Comparison of ENCODE assay signal across 8 cellular contexts in genomic region chr2:219542931-219543595, GRCh38. TPM values are rescaled to one million over a fixed set of nuclear protein-coding genes. Genes with fewer than 3 reads are reported as not detected.
A peak's percentile ranks its signal among the peaks of the same experiment; 100 is the strongest.
DNase-seq lines count a peak whose midpoint lies in the region; ATAC-seq and TF ChIP-seq lines count a peak whose summit lies in the region.

No MANE protein-coding gene starts in this region.

- H3K27me3 ChIP-seq in Caco-2 (replicated peaks; ENCODE audit: control insufficient read depth, insufficient read depth, low read length), result no peaks in the 10 kb centered on the region
- H3K27me3 ChIP-seq in esophagus (ENCODE audit: control insufficient read depth in 1 of 2, insufficient read depth in 2 of 2, low read length in 2 of 2), result no peaks in the 10 kb centered on the region

- TF ChIP-seq CTCF in Caco-2 (IDR thresholded peaks at IDR 0.05; ENCODE audit: insufficient read depth in 1 of 2, low read depth in 1 of 2, low read length in 1 of 2, severe bottlenecking in 1 of 2, unreplicated experiment in 1 of 2) (no peak), natural killer cell (IDR thresholded peaks at IDR 0.05) (no peak)

- H3K4me1 Mint-ChIP-seq in Caco-2 (ENCODE audit: low read depth, unreplicated experiment), result peaks cover 7% of the 10 kb centered on the region
- H3K4me1 Mint-ChIP-seq in natural killer cell, result peaks cover 30 to 34% of the 10 kb centered on the region in 2 donors

- 0 to 1% methylated on average over 61 to 66 of the region's 66 CpGs for WGBS in esophagus, 2 donors

- H3K36me3 Mint-ChIP-seq in Caco-2 (ENCODE audit: insufficient read depth, unreplicated experiment) (peaks cover 34% of the 10 kb centered on the region), natural killer cell (no peaks in the 10 kb centered on the region)

- BruUV-seq in Caco-2 (replicated peaks; lab: Mats Ljungman, UMichigan), result no TSS peak

- H3K4me3 ChIP-seq in Caco-2 (ENCODE audit: low read depth, low read length), result peak overlapping the region; percentile 92
- H3K4me3 ChIP-seq in esophagus (ENCODE audit: low read depth in 1 of 2, low read length in 2 of 2), result peak overlapping the region; percentile 66 to 70

- H3K27ac ChIP-seq in esophagus (ENCODE audit: low read depth in 2 of 2, low read length in 1 of 2), result peak overlapping the region; percentile 88 to 92

- H3K4me1 ChIP-seq in Caco-2 (peaks cover 21% of the 10 kb centered on the region), esophagus (ENCODE audit: control insufficient read depth in 2 of 2, insufficient read depth in 2 of 2, low read length in 1 of 2) (peaks cover 0 to 15% of the 10 kb centered on the region in 2 donors)

- H3K9me3 Mint-ChIP-seq in Caco-2 (ENCODE audit: unreplicated experiment) (no peaks in the 10 kb centered on the region), natural killer cell (no peaks in the 10 kb centered on the region)

- no peaks in the 10 kb centered on the region for H3K9me3 ChIP-seq in Caco-2
- H3K9me3 ChIP-seq in esophagus (ENCODE audit: control insufficient read depth in 2 of 2, insufficient read depth in 1 of 2, low read depth in 1 of 2, low read length in 1 of 2), result no peaks in the 10 kb centered on the region

- POLR2A ChIA-PET in Caco-2 (lab: Charles Lee), result interaction anchor here (0.6 to 2.1 kb wide), 3 partner anchors 28 to 100 kb away, joined by 3 to 4 read pairs (median 3); partner anchors contain the start of gene OBSL1

- peaks cover 8% of the 10 kb centered on the region for H3K36me3 ChIP-seq in Caco-2 (ENCODE audit: control insufficient read depth, insufficient read depth, low read length)
- H3K36me3 ChIP-seq in esophagus (ENCODE audit: control insufficient read depth in 2 of 2, insufficient read depth in 2 of 2, low read length in 1 of 2), result peaks cover 0 to 24% of the 10 kb centered on the region in 2 donors

- H3K4me3 Mint-ChIP-seq in Caco-2 (ENCODE audit: unreplicated experiment) (peak overlapping the region; percentile 92), natural killer cell (peak overlapping the region; percentile 90)

- H3K27ac Mint-ChIP-seq in Caco-2 (ENCODE audit: unreplicated experiment), result peak overlapping the region; percentile 73
- H3K27ac Mint-ChIP-seq in natural killer cell, result peak overlapping the region; percentile 84 to 85

- intact Hi-C loops in Caco-2 (cut with micrococcal nuclease; ENCODE audit: unreplicated experiment) (loop anchor here (1.0 to 2.0 kb wide), 4 partner anchors 9 to 99 kb away; partner anchors contain the start of gene INHA), natural killer cell (cut with micrococcal nuclease) (no loop called here)

- CTCF ChIA-PET in Caco-2 (lab: Charles Lee), result interaction anchor here (0.6 to 3.4 kb wide), 15 partner anchors 9 to 154 kb away, joined by 3 to 19 read pairs (median 5); partner anchors contain the start of genes GMPPA, OBSL1 and STK11IP

- peak; percentile 39 for ATAC-seq in GM19023 (IDR thresholded peaks at IDR 0.05; ENCODE audit: unreplicated experiment)
- ATAC-seq in HG03097 (IDR thresholded peaks at IDR 0.05; ENCODE audit: low FRiP score, unreplicated experiment), result peak; percentile 27
- ATAC-seq in natural killer cell, result peak; percentile 30 to 42 (median 41)

- DNase-seq in Caco-2 (peak; percentile 55 to 63), SK-MEL-5 (ENCODE audit: low read depth, low spot score) (peak; percentile 5), natural killer cell (no peak), NCI-H2081 treated with DMSO at 0.1 percent for 48 hours (lab: John Stamatoyannopoulos, UW) (no peak)
- DNase-seq in stimulated activated CD4-positive, alpha-beta T cell treated with anti-CD3 and anti-CD28 coated beads, Interleukin-4, amount 100 ng/mL, for 1 hour, result no peak

- no peaks in the 10 kb centered on the region for H3K27me3 Mint-ChIP-seq in Caco-2 (ENCODE audit: insufficient read depth, unreplicated experiment)
- peaks cover 6 to 18% of the 10 kb centered on the region in 2 donors for H3K27me3 Mint-ChIP-seq in natural killer cell (ENCODE audit: low read depth in 2 of 2)

- in situ Hi-C loops in SK-MEL-5 (cut with HindIII; ENCODE audit: low pct_unique_long_range_greater_than_20kb, low sequenced_read_pairs), result no loop called here

RNA-seq across cellular contexts. Expression of gene CHPF, which starts 0.5 kb away (rescaled TPM):
- 26.4 and 27.3 TPM in 2 replicates for total RNA-seq in Caco-2 (2022)
- total RNA-seq in SK-MEL-5 (2014; rRNA removed; shearing (Covaris generic)), result 93.9 and 111 TPM in 2 replicates
- 319 and 330 TPM in 2 replicates for polyA plus RNA-seq in SK-MEL-5 (2015; cell fraction: cytosol; rRNA removed)
- 28.6 and 45.7 TPM in 2 replicates for polyA plus RNA-seq in SK-MEL-5 (2015; cell fraction: nucleus; rRNA removed)
- 10 to 100 TPM; 10.1 to 20.2 TPM for polyA plus RNA-seq in esophagus
- 10 to 100 TPM in 2 of 3 donors, 1 to 10 TPM in 1; 9.6 to 19.2 (median 12.7) TPM for total RNA-seq in natural killer cell

RNA-seq across cellular contexts. Expression of gene TMEM198, which starts 0.8 kb away (rescaled TPM):
- total RNA-seq in Caco-2 (2022) (8.5 and 9.1 TPM in 2 replicates), natural killer cell (1 to 10 TPM; 1.7 to 2.3 (median 1.8) TPM)
- 2.1 TPM in 2 replicates for total RNA-seq in SK-MEL-5 (2014; rRNA removed; shearing (Covaris generic))
- 3.1 and 4.7 TPM in 2 replicates for polyA plus RNA-seq in SK-MEL-5 (2015; cell fraction: cytosol; rRNA removed)
- polyA plus RNA-seq in SK-MEL-5 (2015; cell fraction: nucleus; rRNA removed), result 9.8 and 10.0 TPM in 2 replicates
- 1 to 10 TPM; 1.6 to 1.7 TPM for polyA plus RNA-seq in esophagus

RNA-seq across cellular contexts. Expression of gene OBSL1, which starts 28.3 kb away (rescaled TPM):
- total RNA-seq in Caco-2 (2022), result 56.2 and 57.6 TPM in 2 replicates
- total RNA-seq in SK-MEL-5 (2014; rRNA removed; shearing (Covaris generic)), result 30.7 and 34.7 TPM in 2 replicates
- 39.8 and 46.7 TPM in 2 replicates for polyA plus RNA-seq in SK-MEL-5 (2015; cell fraction: cytosol; rRNA removed)
- polyA plus RNA-seq in SK-MEL-5 (2015; cell fraction: nucleus; rRNA removed), result 142 and 151 TPM in 2 replicates
- 10 to 100 TPM; 19.9 to 28.6 TPM for polyA plus RNA-seq in esophagus
- 1 to 10 TPM in 1 of 3 donors, under 1 TPM in 2; 0.07 to 8.8 (median 0.32) TPM for total RNA-seq in natural killer cell

RNA-seq across cellular contexts. Expression of gene ASIC4, which starts 28.8 kb away (rescaled TPM):
- 0.16 and 0.19 TPM in 2 replicates for total RNA-seq in Caco-2 (2022)
- not detected in 2 replicates for total RNA-seq in SK-MEL-5 (2014; rRNA removed; shearing (Covaris generic))
- not detected in 2 replicates for polyA plus RNA-seq in SK-MEL-5 (2015; cell fraction: cytosol; rRNA removed)
- polyA plus RNA-seq in SK-MEL-5 (2015; cell fraction: nucleus; rRNA removed), result 0.95 and 6.4 TPM in 2 replicates
- polyA plus RNA-seq in esophagus, result under 1 TPM; 0.01 to 0.02 TPM
- total RNA-seq in natural killer cell, result under 1 TPM in 2 of 3 donors, not detected in 1; 0.12 to 0.20 TPM

RNA-seq across cellular contexts. Expression of gene INHA, which starts 29.0 kb away (rescaled TPM):
- total RNA-seq in Caco-2 (2022) (1.5 TPM in 2 replicates), natural killer cell (not detected)
- 0.18 TPM in 1 of 2 replicates, not detected in the other for total RNA-seq in SK-MEL-5 (2014; rRNA removed; shearing (Covaris generic))
- 0.41 TPM in 1 of 2 replicates, not detected in the other for polyA plus RNA-seq in SK-MEL-5 (2015; cell fraction: cytosol; rRNA removed)
- 1.5 and 4.8 TPM in 2 replicates for polyA plus RNA-seq in SK-MEL-5 (2015; cell fraction: nucleus; rRNA removed)
- polyA plus RNA-seq in esophagus, result under 1 TPM; 0.24 to 0.71 TPM

Comparison
In these comparisons a context has a peak if more than half of its experiments do, and no peak if none do; other contexts are left out.
1. DNase-seq: peak in Caco-2 (2 of 2) and SK-MEL-5 (single experiment); none in natural killer cell (single experiment), NCI-H2081 treated with DMSO at 0.1 percent for 48 hours (single experiment) and stimulated activated CD4-positive, alpha-beta T cell treated with anti-CD3 and anti-CD28 coated beads, Interleukin-4, amount 100 ng/mL, for 1 hour (single experiment).
2. Peak in every context shown above with its lines, with median percentiles within 50 percentile points of each other: ATAC-seq.